ENCODE assay signal across 9 cellular contexts in the genomic region with DNA sequence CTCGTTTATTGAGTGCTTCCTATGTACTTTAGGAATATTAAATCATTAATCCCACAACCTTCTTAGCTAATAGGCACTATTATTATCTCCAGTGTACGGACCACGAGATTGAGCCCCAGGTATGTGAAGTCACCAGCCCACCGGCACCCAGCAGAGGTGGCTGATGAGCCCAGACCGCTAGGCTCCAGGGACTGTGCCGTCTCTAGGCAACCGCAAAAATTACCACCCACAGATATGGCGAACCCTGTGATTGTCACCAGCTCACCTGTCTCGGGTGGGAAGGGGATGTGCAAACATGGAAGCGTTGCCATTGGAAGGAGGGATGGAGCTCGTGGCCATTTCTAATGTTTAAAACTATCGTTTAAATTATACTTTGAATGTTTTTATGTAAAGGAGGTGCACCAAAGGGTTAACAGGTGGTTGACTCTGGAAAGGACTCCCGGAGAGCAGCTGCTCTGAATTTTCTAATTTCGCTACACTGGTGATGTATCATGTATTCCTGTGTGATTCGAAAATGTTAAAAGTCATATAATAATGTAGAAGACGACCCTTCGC. TPM values are rescaled to one million over a fixed set of nuclear protein-coding genes. Genes with fewer than 3 reads are reported as not detected.
DNase-seq lines count a peak whose midpoint lies in the region; ATAC-seq and TF ChIP-seq lines count a peak whose summit lies in the region.
"Had no signal": no experiment of that assay in that cellular context is flagged by ENCODE, and none has a peak within 500 bp of the region (broad histone marks: within the 10 kb centered on the region; RNA-seq: fewer than 3 reads in every experiment).

No MANE protein-coding gene starts in this region.

- no peaks in the 10 kb centered on the region for H3K79me2 ChIP-seq in PC-9 (ENCODE audit: low read depth)

- peak; percentile 17 for ATAC-seq in left ventricle myocardium superior

- intact Hi-C loops in left ventricle myocardium superior (cut with micrococcal nuclease): no loop called here
- intact Hi-C loops in PC-9 (cut with micrococcal nuclease; ENCODE audit: unreplicated experiment): no loop called here

- peaks cover 20% of the 10 kb centered on the region; the same call in 1 of the 2 replicates for H3K27me3 ChIP-seq in PC-9 (ENCODE audit: insufficient read depth, low read depth)

- no peak overlapping the region for H2AFZ ChIP-seq in PC-9

- peak; percentile 6 for DNase-seq in NCI-H524 treated with DMSO at 0.1 percent for 48 hours (lab: John Stamatoyannopoulos, UW)
- DNase-seq in left ventricle myocardium superior: no peak
- peak; percentile 61 for DNase-seq in putamen (ENCODE audit: low spot score)
- no peak for DNase-seq in A172 (ENCODE audit: low spot score)
- no peak for DNase-seq in germinal center (ENCODE audit: low spot score)
- DNase-seq in PC-9: no peak
- DNase-seq: NCI-H446 treated with DMSO at 0.1 percent for 48 hours had no signal

- POLR2A ChIA-PET in HEK293 (lab: Yijun Ruan, JAX) (no interaction called here), PC-9 (lab: Charles Lee; ENCODE audit: unreplicated experiment) (no interaction called here)

- no peaks in the 10 kb centered on the region for H3K36me3 ChIP-seq in HEK293 (ENCODE audit: control insufficient read depth in 2 of 2, insufficient read depth in 1 of 2, low read length in 2 of 2)
- no peaks in the 10 kb centered on the region for H3K36me3 ChIP-seq in PC-9 (ENCODE audit: low read depth)
- H3K36me3 ChIP-seq: neutrophil had no signal

- no peaks in the 10 kb centered on the region for H3K4me1 ChIP-seq in HEK293 (ENCODE audit: control insufficient read depth, insufficient read depth, low read length)
- no peaks in the 10 kb centered on the region for H3K4me1 ChIP-seq in PC-9 (replicated peaks; ENCODE audit: insufficient read depth)

- H4K20me1 ChIP-seq in PC-9 (ENCODE audit: insufficient read depth): no peaks in the 10 kb centered on the region

- H3K4me3 ChIP-seq in HEK293 (ENCODE audit: low read depth, low read length): peak overlapping the region; percentile 5; the same call in 1 of the 2 replicates
- no peak overlapping the region for H3K4me3 ChIP-seq in PC-9

- H3F3A ChIP-seq in PC-9 (ENCODE audit: insufficient read depth, low read depth): no peaks in the 10 kb centered on the region

- TF ChIP-seq CTCF in HEK293 (tag by site-specific recombination; IDR thresholded peaks at IDR 0.05): no peak
- no peak for TF ChIP-seq CTCF in PC-9 (conservative IDR thresholded peaks at IDR 0.05)

- CTCF ChIA-PET in HEK293 (lab: Yijun Ruan, JAX) (interaction anchor here (1.5 kb wide), 1 partner anchor 29 kb away, joined by 3 read pairs; no protein-coding TSS in a partner anchor), PC-9 (lab: Charles Lee) (no interaction called here)

- H3K9me3 ChIP-seq in HEK293 (ENCODE audit: control insufficient read depth, insufficient read depth, low read depth, low read length) (no peaks in the 10 kb centered on the region), PC-9 (ENCODE audit: insufficient read depth, low read depth) (no peaks in the 10 kb centered on the region)

- H3K27ac ChIP-seq in HEK293 (ENCODE audit: extremely low read depth, low read depth, low read length): no peak overlapping the region
- H3K27ac ChIP-seq in PC-9: no peak overlapping the region
- H3K27ac ChIP-seq: neutrophil had no signal

- no TSS peak for BruUV-seq in PC-9 (replicated peaks; lab: Mats Ljungman, UMichigan)

- H3K4me2 ChIP-seq in PC-9: no peak overlapping the region

- H3K9me2 ChIP-seq in PC-9 (ENCODE audit: insufficient read depth): no peaks in the 10 kb centered on the region

TF ChIP-seq in HEK293, 187 proteins besides CTCF, POLR2A, EP300 and RAD21 (continues in another document):
- TF ChIP-seq, protein P1, sequence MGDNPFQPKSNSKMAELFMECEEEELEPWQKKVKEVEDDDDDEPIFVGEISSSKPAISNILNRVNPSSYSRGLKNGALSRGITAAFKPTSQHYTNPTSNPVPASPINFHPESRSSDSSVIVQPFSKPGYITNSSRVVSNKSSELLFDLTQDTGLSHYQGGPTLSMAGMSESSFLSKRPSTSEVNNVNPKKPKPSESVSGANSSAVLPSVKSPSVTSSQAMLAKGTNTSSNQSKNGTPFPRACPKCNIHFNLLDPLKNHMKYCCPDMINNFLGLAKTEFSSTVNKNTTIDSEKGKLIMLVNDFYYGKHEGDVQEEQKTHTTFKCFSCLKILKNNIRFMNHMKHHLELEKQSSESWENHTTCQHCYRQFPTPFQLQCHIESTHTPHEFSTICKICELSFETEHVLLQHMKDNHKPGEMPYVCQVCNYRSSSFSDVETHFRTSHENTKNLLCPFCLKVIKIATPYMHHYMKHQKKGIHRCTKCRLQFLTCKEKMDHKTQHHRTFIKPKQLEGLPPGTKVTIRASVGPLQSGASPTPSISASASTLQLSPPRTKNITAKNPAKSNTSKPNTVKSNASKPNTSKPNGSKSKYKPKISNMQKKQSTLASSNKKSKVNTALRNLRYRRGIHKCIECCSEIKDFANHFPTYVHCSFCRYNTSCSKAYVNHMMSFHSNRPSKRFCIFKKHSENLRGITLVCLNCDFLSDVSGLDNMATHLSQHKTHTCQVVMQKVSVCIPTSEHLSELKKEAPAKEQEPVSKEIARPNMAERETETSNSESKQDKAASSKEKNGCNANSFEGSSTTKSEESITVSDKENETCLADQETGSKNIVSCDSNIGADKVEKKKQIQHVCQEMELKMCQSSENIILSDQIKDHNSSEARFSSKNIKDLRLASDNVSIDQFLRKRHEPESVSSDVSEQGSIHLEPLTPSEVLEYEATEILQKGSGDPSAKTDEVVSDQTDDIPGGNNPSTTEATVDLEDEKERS (tag by site-specific recombination; IDR thresholded peaks at IDR 0.05): no peak
- TF ChIP-seq ZIC2 (tag by site-specific recombination; IDR thresholded peaks at IDR 0.05): peak; percentile 43
- TF ChIP-seq ZNF473 (tag by site-specific recombination; IDR thresholded peaks at IDR 0.05): no peak
- TF ChIP-seq ZNF394 (tag by site-specific recombination; IDR thresholded peaks at IDR 0.05; ENCODE audit: borderline replicate concordance): no peak
- TF ChIP-seq KLF1 (tag by site-specific recombination; IDR thresholded peaks at IDR 0.05): no peak
- TF ChIP-seq FEZF1 (tag by site-specific recombination; IDR thresholded peaks at IDR 0.05): no peak
- TF ChIP-seq, protein P2, sequence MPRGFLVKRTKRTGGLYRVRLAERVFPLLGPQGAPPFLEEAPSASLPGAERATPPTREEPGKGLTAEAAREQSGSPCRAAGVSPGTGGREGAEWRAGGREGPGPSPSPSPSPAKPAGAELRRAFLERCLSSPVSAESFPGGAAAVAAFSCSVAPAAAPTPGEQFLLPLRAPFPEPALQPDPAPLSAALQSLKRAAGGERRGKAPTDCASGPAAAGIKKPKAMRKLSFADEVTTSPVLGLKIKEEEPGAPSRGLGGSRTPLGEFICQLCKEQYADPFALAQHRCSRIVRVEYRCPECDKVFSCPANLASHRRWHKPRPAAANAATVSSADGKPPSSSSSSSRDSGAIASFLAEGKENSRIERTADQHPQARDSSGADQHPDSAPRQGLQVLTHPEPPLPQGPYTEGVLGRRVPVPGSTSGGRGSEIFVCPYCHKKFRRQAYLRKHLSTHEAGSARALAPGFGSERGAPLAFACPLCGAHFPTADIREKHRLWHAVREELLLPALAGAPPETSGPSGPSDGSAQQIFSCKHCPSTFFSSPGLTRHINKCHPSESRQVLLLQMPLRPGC (tag by site-specific recombination; IDR thresholded peaks at IDR 0.05): no peak
- TF ChIP-seq, protein P3, sequence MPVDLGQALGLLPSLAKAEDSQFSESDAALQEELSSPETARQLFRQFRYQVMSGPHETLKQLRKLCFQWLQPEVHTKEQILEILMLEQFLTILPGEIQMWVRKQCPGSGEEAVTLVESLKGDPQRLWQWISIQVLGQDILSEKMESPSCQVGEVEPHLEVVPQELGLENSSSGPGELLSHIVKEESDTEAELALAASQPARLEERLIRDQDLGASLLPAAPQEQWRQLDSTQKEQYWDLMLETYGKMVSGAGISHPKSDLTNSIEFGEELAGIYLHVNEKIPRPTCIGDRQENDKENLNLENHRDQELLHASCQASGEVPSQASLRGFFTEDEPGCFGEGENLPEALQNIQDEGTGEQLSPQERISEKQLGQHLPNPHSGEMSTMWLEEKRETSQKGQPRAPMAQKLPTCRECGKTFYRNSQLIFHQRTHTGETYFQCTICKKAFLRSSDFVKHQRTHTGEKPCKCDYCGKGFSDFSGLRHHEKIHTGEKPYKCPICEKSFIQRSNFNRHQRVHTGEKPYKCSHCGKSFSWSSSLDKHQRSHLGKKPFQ (tag by site-specific recombination; IDR thresholded peaks at IDR 0.05): no peak
- no peak for TF ChIP-seq ZNF560 (tag by site-specific recombination; IDR thresholded peaks at IDR 0.05; ENCODE audit: borderline replicate concordance)
- no peak for TF ChIP-seq ZNF37A (tag by site-specific recombination; IDR thresholded peaks at IDR 0.05)
- TF ChIP-seq SP7 (tag by site-specific recombination; IDR thresholded peaks at IDR 0.05): 0 out of 2 replicates have a peak, but pooled peaks have one; percentile 48
- peak; percentile 77 for TF ChIP-seq SCRT1 (tag by site-specific recombination; IDR thresholded peaks at IDR 0.05; ENCODE audit: borderline replicate concordance)
- TF ChIP-seq ZNF610 (tag by site-specific recombination; IDR thresholded peaks at IDR 0.05; ENCODE audit: borderline replicate concordance): no peak
- TF ChIP-seq GLIS2 (tag by site-specific recombination; IDR thresholded peaks at IDR 0.05): peak; percentile 39; the same call in 1 of the 2 replicates
- TF ChIP-seq KLF9 (tag by site-specific recombination; IDR thresholded peaks at IDR 0.05; ENCODE audit: low read depth): no peak
- TF ChIP-seq MZF1 (tag by site-specific recombination; IDR thresholded peaks at IDR 0.05; ENCODE audit: borderline replicate concordance): no peak
- TF ChIP-seq ZFP69B (tag by site-specific recombination; IDR thresholded peaks at IDR 0.05): no peak
- TF ChIP-seq SCRT2 (tag by site-specific recombination; IDR thresholded peaks at IDR 0.05): peak; percentile 97
- TF ChIP-seq ZNF561 (tag by site-specific recombination; IDR thresholded peaks at IDR 0.05; ENCODE audit: borderline replicate concordance): 0 out of 2 replicates have a peak, but pooled peaks have one; percentile 45
- TF ChIP-seq ZNF350 (tag by site-specific recombination; IDR thresholded peaks at IDR 0.05): no peak
- TF ChIP-seq HOXA7 (CRISPR knock-in tag; IDR thresholded peaks at IDR 0.05; ENCODE audit: borderline replicate concordance): no peak
- TF ChIP-seq ZBTB48 (tag by site-specific recombination; IDR thresholded peaks at IDR 0.05): peak; percentile 60; the same call in 1 of the 2 replicates
- TF ChIP-seq GLIS1 (tag by site-specific recombination; IDR thresholded peaks at IDR 0.05): peak; percentile 77

RNA-seq across cellular contexts. Expression of a gene that starts 21.0 kb away (rescaled TPM):
- not detected for total RNA-seq in left ventricle myocardium superior
- 0.22 and 0.28 TPM in 2 replicates for total RNA-seq in A172 (2014; rRNA removed; shearing (Covaris generic))
- not detected in 2 replicates for total RNA-seq in PC-9 (2021)

RNA-seq across cellular contexts. Expression of a gene that starts 48.3 kb away (rescaled TPM):
- total RNA-seq in left ventricle myocardium superior (70.5 TPM), PC-9 (2021) (53.7 and 57.1 TPM in 2 replicates)
- 52.8 and 54.2 TPM in 2 replicates for total RNA-seq in A172 (2014; rRNA removed; shearing (Covaris generic))

Comparison
In these comparisons a context has a peak if more than half of its experiments do, and no peak if none do; other contexts are left out.
1. DNase-seq: peak in NCI-H524 treated with DMSO at 0.1 percent for 48 hours (single experiment) and putamen (single experiment); none in left ventricle myocardium superior (single experiment), A172 (single experiment), germinal center (single experiment) and PC-9 (0 of 2).